Comparison of ENCODE assay signal across 26 cellular contexts in genomic region chr15:70042553-70043214, GRCh38. TPM values are rescaled to one million over a fixed set of nuclear protein-coding genes. Genes with fewer than 3 reads are reported as not detected.
A peak's percentile ranks its signal among the peaks of the same experiment; 100 is the strongest.
DNase-seq lines count a peak whose midpoint lies in the region; ATAC-seq, FAIRE-seq and TF ChIP-seq lines count a peak whose summit lies in the region.
"Had no signal": no experiment of that assay in that cellular context is flagged by ENCODE, and none has a peak within 500 bp of the region (broad histone marks: within the 10 kb centered on the region; RNA-seq: fewer than 3 reads in every experiment).

No MANE protein-coding gene starts in this region.

- H3K4me3 Mint-ChIP-seq in activated naive CD4-positive, alpha-beta T cell treated with anti-CD3 and anti-CD28 coated beads, Interleukin-2, amount 50 U/mL, for 24 hours, result no peak overlapping the region
- H3K4me3 Mint-ChIP-seq in activated T-helper 17 cell treated with anti-CD3 and anti-CD28 coated beads, Interleukin-2, amount 50 U/mL, for 72 hours, result no peak overlapping the region
- H3K4me3 Mint-ChIP-seq in stimulated activated memory B cell treated with anti-CD40 and anti-IgM and Interleukin-4, amounts not matched to agents 10 μg/mL and 1 μg/mL and 100 μg/mL, for 72 hours, result no peak overlapping the region
- no peak overlapping the region for H3K4me3 Mint-ChIP-seq in glutamatergic neuron (ENCODE audit: unreplicated experiment)
- H3K4me3 Mint-ChIP-seq: CD4-positive, alpha-beta T cell had no signal

- TF ChIP-seq POLR2A in GM12891 (IDR thresholded peaks at IDR 0.05; ENCODE audit: low read depth, low read length), result no peak

- H3K27ac Mint-ChIP-seq in activated naive CD4-positive, alpha-beta T cell treated with anti-CD3 and anti-CD28 coated beads, Interleukin-2, amount 50 U/mL, for 24 hours, result peak overlapping the region; percentile 0
- peak overlapping the region in 1 of 2 donors; percentile 11 for H3K27ac Mint-ChIP-seq in activated naive CD4-positive, alpha-beta T cell treated with anti-CD3 and anti-CD28 coated beads, Interleukin-2, amount 50 U/mL, for 72 hours
- H3K27ac Mint-ChIP-seq in activated T-helper 17 cell treated with anti-CD3 and anti-CD28 coated beads, Interleukin-2, amount 50 U/mL, for 72 hours, result no peak overlapping the region
- H3K27ac Mint-ChIP-seq in stimulated activated memory B cell treated with anti-CD40 and anti-IgM and Interleukin-4, amounts not matched to agents 10 μg/mL and 1 μg/mL and 100 μg/mL, for 72 hours, result peak overlapping the region; percentile 11
- no peak overlapping the region for H3K27ac Mint-ChIP-seq in glutamatergic neuron (ENCODE audit: unreplicated experiment)
- H3K27ac Mint-ChIP-seq: CD4-positive, alpha-beta T cell had no signal

- peaks cover 8% of the 10 kb centered on the region for H3K36me3 Mint-ChIP-seq in activated naive CD4-positive, alpha-beta T cell treated with anti-CD3 and anti-CD28 coated beads, Interleukin-2, amount 50 U/mL, for 24 hours
- H3K36me3 Mint-ChIP-seq in activated naive CD4-positive, alpha-beta T cell treated with anti-CD3 and anti-CD28 coated beads, Interleukin-2, amount 50 U/mL, for 72 hours, result peaks cover 0 to 5% of the 10 kb centered on the region in 2 donors
- peaks cover 15% of the 10 kb centered on the region for H3K36me3 Mint-ChIP-seq in activated T-helper 17 cell treated with anti-CD3 and anti-CD28 coated beads, Interleukin-2, amount 50 U/mL, for 72 hours (ENCODE audit: low read depth)
- H3K36me3 Mint-ChIP-seq in stimulated activated memory B cell treated with anti-CD40 and anti-IgM and Interleukin-4, amounts not matched to agents 10 μg/mL and 1 μg/mL and 100 μg/mL, for 72 hours, result peaks cover 28% of the 10 kb centered on the region
- peaks cover 4% of the 10 kb centered on the region for H3K36me3 Mint-ChIP-seq in glutamatergic neuron (ENCODE audit: unreplicated experiment)

- FAIRE-seq in GM12891 (lab: Jason Lieb, UNC), result peak; percentile 47
- FAIRE-seq: GM19239 had no signal

- no peaks in the 10 kb centered on the region for H3K27me3 Mint-ChIP-seq in activated naive CD4-positive, alpha-beta T cell treated with anti-CD3 and anti-CD28 coated beads, Interleukin-2, amount 50 U/mL, for 24 hours
- H3K27me3 Mint-ChIP-seq in activated T-helper 17 cell treated with anti-CD3 and anti-CD28 coated beads, Interleukin-2, amount 50 U/mL, for 72 hours, result no peaks in the 10 kb centered on the region
- H3K27me3 Mint-ChIP-seq in stimulated activated memory B cell treated with anti-CD40 and anti-IgM and Interleukin-4, amounts not matched to agents 10 μg/mL and 1 μg/mL and 100 μg/mL, for 72 hours, result no peaks in the 10 kb centered on the region
- peaks cover 7% of the 10 kb centered on the region for H3K27me3 Mint-ChIP-seq in glutamatergic neuron (ENCODE audit: unreplicated experiment)
- H3K27me3 Mint-ChIP-seq: CD4-positive, alpha-beta T cell; IgD-negative memory B cell had no signal

- DNase-seq in activated naive CD4-positive, alpha-beta T cell treated with anti-CD3 and anti-CD28 coated beads, Interleukin-2, amount 50 U/mL, for 72 hours (ENCODE audit: low spot score in 2 of 2), result no peak
- DNase-seq in GM12891 (ENCODE audit: insufficient read length, low spot score) (no peak), glutamatergic neuron (no peak), HuH-7 (ENCODE audit: low spot score) (no peak)
- DNase-seq: 8988T; CD4-positive, alpha-beta T cell; DMS79 treated with DMSO at 0.1 percent for 48 hours; GF-D8; NCI-H1092 treated with DMSO at 0.1 percent for 48 hours; NCI-H1436 treated with DMSO at 0.1 percent for 48 hours; NCI-H1930; NCI-H2107; NCI-H446 treated with DMSO at 0.1 percent for 48 hours; NCI-H526; NCI-H82; NK-92 treated with Interleukin-12 subunit alpha and Interleukin-12 subunit beta, amount 100 ng/mL, for 24 hours; PC-3; SJCRH30 had no signal

- no peak for ATAC-seq in activated naive CD4-positive, alpha-beta T cell treated with anti-CD3 and anti-CD28 coated beads, Interleukin-2, amount 50 U/mL, for 72 hours
- peak; percentile 26 for ATAC-seq in activated T-helper 17 cell treated with anti-CD3 and anti-CD28 coated beads, Interleukin-2, amount 50 U/mL, for 72 hours (replicated peaks)
- ATAC-seq in stimulated activated memory B cell treated with anti-CD40 and anti-IgM and Interleukin-4, amounts not matched to agents 10 μg/mL and 1 μg/mL and 100 μg/mL, for 72 hours, result no peak
- ATAC-seq in HG02885 (IDR thresholded peaks at IDR 0.05; ENCODE audit: poor library complexity, unreplicated experiment), result no peak
- ATAC-seq: HCT116, PC-3, Right ventricle myocardium inferior had no signal

- H3K9me3 Mint-ChIP-seq in activated naive CD4-positive, alpha-beta T cell treated with anti-CD3 and anti-CD28 coated beads, Interleukin-2, amount 50 U/mL, for 24 hours, result no peaks in the 10 kb centered on the region
- H3K9me3 Mint-ChIP-seq in activated naive CD4-positive, alpha-beta T cell treated with anti-CD3 and anti-CD28 coated beads, Interleukin-2, amount 50 U/mL, for 72 hours, result peaks cover 0 to 4% of the 10 kb centered on the region in 2 donors
- H3K9me3 Mint-ChIP-seq in activated T-helper 17 cell treated with anti-CD3 and anti-CD28 coated beads, Interleukin-2, amount 50 U/mL, for 72 hours, result no peaks in the 10 kb centered on the region
- peaks cover 8% of the 10 kb centered on the region for H3K9me3 Mint-ChIP-seq in stimulated activated memory B cell treated with anti-CD40 and anti-IgM and Interleukin-4, amounts not matched to agents 10 μg/mL and 1 μg/mL and 100 μg/mL, for 72 hours
- peaks cover 6% of the 10 kb centered on the region for H3K9me3 Mint-ChIP-seq in glutamatergic neuron (ENCODE audit: unreplicated experiment)
- H3K9me3 Mint-ChIP-seq: CD4-positive, alpha-beta T cell had no signal

- no peaks in the 10 kb centered on the region for H3K4me1 Mint-ChIP-seq in activated naive CD4-positive, alpha-beta T cell treated with anti-CD3 and anti-CD28 coated beads, Interleukin-2, amount 50 U/mL, for 24 hours
- peaks cover 3% of the 10 kb centered on the region for H3K4me1 Mint-ChIP-seq in activated T-helper 17 cell treated with anti-CD3 and anti-CD28 coated beads, Interleukin-2, amount 50 U/mL, for 72 hours
- peaks cover 43% of the 10 kb centered on the region for H3K4me1 Mint-ChIP-seq in stimulated activated memory B cell treated with anti-CD40 and anti-IgM and Interleukin-4, amounts not matched to agents 10 μg/mL and 1 μg/mL and 100 μg/mL, for 72 hours
- H3K4me1 Mint-ChIP-seq in glutamatergic neuron (ENCODE audit: low read depth, unreplicated experiment), result peaks cover 14% of the 10 kb centered on the region

- no peak for TF ChIP-seq CTCF in glutamatergic neuron (IDR thresholded peaks at IDR 0.05; ENCODE audit: partially characterized antibody, unreplicated experiment)

TF ChIP-seq in GM12891, 5 proteins besides CTCF, POLR2A, EP300 and RAD21:
- TF ChIP-seq SPI1 (IDR thresholded peaks at IDR 0.05; ENCODE audit: low read depth, low read length), result no peak
- TF ChIP-seq POLR2AphosphoS5 (IDR thresholded peaks at IDR 0.05; ENCODE audit: low read depth, low read length), result no peak
- no peak for TF ChIP-seq POU2F2 (IDR thresholded peaks at IDR 0.05; ENCODE audit: low read depth, low read length)
- no peak for TF ChIP-seq PAX5 (IDR thresholded peaks at IDR 0.05; ENCODE audit: insufficient read depth, low read length, severe bottlenecking)
- TF ChIP-seq TAF1 (IDR thresholded peaks at IDR 0.05; ENCODE audit: low read depth, low read length), result no peak

RNA-seq across cellular contexts. Expression of gene TLE3, which starts 55.0 kb away (rescaled TPM):
- 100 to 1,000 TPM in 1 of 2 donors, 10 to 100 TPM in 1; 82.9 to 171 TPM for total RNA-seq in activated naive CD4-positive, alpha-beta T cell treated with anti-CD3 and anti-CD28 coated beads, Interleukin-2, amount 50 U/mL, for 72 hours
- 18.6 TPM for polyA plus RNA-seq in GM12891 (2012; ENCODE audit: low read depth, missing spikeins)
- 100 to 1,000 TPM in 1 of 2 donors, 10 to 100 TPM in 1; 94.9 to 131 TPM for total RNA-seq in activated T-helper 17 cell treated with anti-CD3 and anti-CD28 coated beads, Interleukin-2, amount 50 U/mL, for 72 hours
- 89.2 TPM for total RNA-seq in glutamatergic neuron (ENCODE audit: unreplicated experiment)

Comparison
In these comparisons a context has a peak if more than half of its experiments do, and no peak if none do; other contexts are left out.
1. H3K27ac Mint-ChIP-seq: peak in activated naive CD4-positive, alpha-beta T cell treated with anti-CD3 and anti-CD28 coated beads, Interleukin-2, amount 50 U/mL, for 24 hours (single experiment) and stimulated activated memory B cell treated with anti-CD40 and anti-IgM and Interleukin-4, amounts not matched to agents 10 μg/mL and 1 μg/mL and 100 μg/mL, for 72 hours (single experiment); none in activated T-helper 17 cell treated with anti-CD3 and anti-CD28 coated beads, Interleukin-2, amount 50 U/mL, for 72 hours (single experiment) and glutamatergic neuron (single experiment).